1 cellular context compared by ENCODE assay signal in genomic region chr19:925087-925911, GRCh38.
TF ChIP-seq lines count a peak whose summit lies in the region.

No MANE protein-coding gene starts in this region.

TF ChIP-seq in K562, 482 proteins besides CTCF, POLR2A, EP300 and RAD21 (continued from another document):
- TF ChIP-seq DEAF1 (CRISPR knock-in tag; IDR thresholded peaks at IDR 0.05), result peak; percentile 22; the same call in 1 of the 2 replicates
- no peak for TF ChIP-seq SRSF3 (IDR thresholded peaks at IDR 0.05; ENCODE audit: insufficient read depth, low read length)
- no peak for TF ChIP-seq ZNF407 (IDR thresholded peaks at IDR 0.05; ENCODE audit: low read depth)
- TF ChIP-seq RBM34 (IDR thresholded peaks at IDR 0.05; ENCODE audit: borderline replicate concordance, insufficient read depth, low read length), result no peak
- no peak for TF ChIP-seq ZMIZ1 (IDR thresholded peaks at IDR 0.05; ENCODE audit: low read depth in 2 of 2, low read length in 2 of 2)
- no peak; the same call in 1 of the 2 replicates for TF ChIP-seq ARID1B (IDR thresholded peaks at IDR 0.05)
- TF ChIP-seq HDAC2 (IDR thresholded peaks at IDR 0.05), result 0 out of 2 replicates have a peak, but pooled peaks have one; percentile 64
- peak; percentile 96 for TF ChIP-seq ATF7 (IDR thresholded peaks at IDR 0.05)
- no peak for TF ChIP-seq SMAD3 (CRISPR knock-in tag; conservative IDR thresholded peaks at IDR 0.05)
- peak; percentile 9; the same call in 1 of the 2 replicates for TF ChIP-seq CREB3L1 (IDR thresholded peaks at IDR 0.05; ENCODE audit: borderline replicate concordance, low read depth)
- TF ChIP-seq RFX7 (CRISPR knock-in tag; IDR thresholded peaks at IDR 0.05), result no peak
- 0 out of 2 replicates have a peak, but pooled peaks have one; percentile 50 for TF ChIP-seq HDAC8 (tag; IDR thresholded peaks at IDR 0.05)
- TF ChIP-seq ZNF639 (CRISPR knock-in tag; conservative IDR thresholded peaks at IDR 0.05 in 1 of 2, IDR thresholded peaks at IDR 0.05 in 1 of 2), result peak in 1 of 2 experiments; percentile 85; a peak in 1 of 4 replicates
- TF ChIP-seq ZC3H11A (IDR thresholded peaks at IDR 0.05; ENCODE audit: low read depth, low read length), result no peak
- TF ChIP-seq CHD1 (IDR thresholded peaks at IDR 0.05; ENCODE audit: low read length), result no peak
- no peak for TF ChIP-seq MED1 (CRISPR knock-in tag; IDR thresholded peaks at IDR 0.05; ENCODE audit: borderline replicate concordance)
- peak; percentile 42; the same call in 1 of the 2 replicates for TF ChIP-seq ETV1 (tag; conservative IDR thresholded peaks at IDR 0.05; ENCODE audit: low read depth)
- TF ChIP-seq ZNF398 (CRISPR knock-in tag; IDR thresholded peaks at IDR 0.05), result no peak
- TF ChIP-seq ELF1 (tag; IDR thresholded peaks at IDR 0.05), result no peak
- no peak for TF ChIP-seq ZNF778 (CRISPR knock-in tag; IDR thresholded peaks at IDR 0.05)
- TF ChIP-seq ZSCAN29 (IDR thresholded peaks at IDR 0.05), result no peak
- TF ChIP-seq HOMEZ (CRISPR knock-in tag; IDR thresholded peaks at IDR 0.05), result 0 out of 2 replicates have a peak, but pooled peaks have one; percentile 48
- TF ChIP-seq MTF1 (CRISPR knock-in tag; IDR thresholded peaks at IDR 0.05; ENCODE audit: borderline replicate concordance), result no peak
- TF ChIP-seq KAT2B (IDR thresholded peaks at IDR 0.05; ENCODE audit: low read depth, low read length), result no peak
- peak in 1 of 2 experiments; percentile 99 for TF ChIP-seq NCOA2 (IDR thresholded peaks at IDR 0.05; ENCODE audit: partially characterized antibody in 2 of 2)
- peak; percentile 26; the same call in 1 of the 2 replicates for TF ChIP-seq RB1 (IDR thresholded peaks at IDR 0.05; ENCODE audit: low read depth)
- TF ChIP-seq SETDB1 (IDR thresholded peaks at IDR 0.05; ENCODE audit: low read length), result no peak
- peak; percentile 83 to 91 for TF ChIP-seq KDM1A (IDR thresholded peaks at IDR 0.05)
TF ChIP-seq in K562: peak in this region for 136.
